In genomic region chr2:42770288-42771131, GRCh38 we compare ENCODE assay signal across 9 cellular contexts. TPM values are rescaled to one million over a fixed set of nuclear protein-coding genes. Genes with fewer than 3 reads are reported as not detected.
DNase-seq lines count a peak whose midpoint lies in the region; ATAC-seq and TF ChIP-seq lines count a peak whose summit lies in the region.
"Had no signal": no experiment of that assay in that cellular context is flagged by ENCODE, and none has a peak within 500 bp of the region (broad histone marks: within the 10 kb centered on the region; RNA-seq: fewer than 3 reads in every experiment).

No MANE protein-coding gene starts in this region.

- no peak overlapping the region for H3K27ac Mint-ChIP-seq in activated T-helper 17 cell treated with anti-CD3 and anti-CD28 coated beads, Interleukin-2, amount 50 U/mL, for 72 hours

- no peaks in the 10 kb centered on the region for H3K9me3 Mint-ChIP-seq in activated T-helper 17 cell treated with anti-CD3 and anti-CD28 coated beads, Interleukin-2, amount 50 U/mL, for 72 hours
- H3K9me3 Mint-ChIP-seq: IgD-negative memory B cell had no signal

- TF ChIP-seq EP300 in tibial nerve (IDR thresholded peaks at IDR 0.05), result no peak

- H3K27me3 ChIP-seq in tibial nerve, result no peaks in the 10 kb centered on the region

- H3K4me1 ChIP-seq in tibial nerve, result no peaks in the 10 kb centered on the region

- H3K4me3 Mint-ChIP-seq in activated T-helper 17 cell treated with anti-CD3 and anti-CD28 coated beads, Interleukin-2, amount 50 U/mL, for 72 hours, result no peak overlapping the region

- peak; percentile 22 for TF ChIP-seq CTCF in GM20000 (IDR thresholded peaks at IDR 0.05; ENCODE audit: extremely low read depth, missing control alignments)
- TF ChIP-seq CTCF in tibial nerve (IDR thresholded peaks at IDR 0.05), result peak in 4 of 5 experiments; percentile 16 to 49 (median 30)

- H3K4me1 Mint-ChIP-seq in activated T-helper 17 cell treated with anti-CD3 and anti-CD28 coated beads, Interleukin-2, amount 50 U/mL, for 72 hours, result no peaks in the 10 kb centered on the region

- no peaks in the 10 kb centered on the region for H3K9me3 ChIP-seq in tibial nerve

- no peaks in the 10 kb centered on the region for H3K36me3 Mint-ChIP-seq in activated T-helper 17 cell treated with anti-CD3 and anti-CD28 coated beads, Interleukin-2, amount 50 U/mL, for 72 hours (ENCODE audit: low read depth)

- H3K27ac ChIP-seq in tibial nerve, result peak overlapping the region in 1 of 4 donors; percentile 1

- no peaks in the 10 kb centered on the region for H3K27me3 Mint-ChIP-seq in activated T-helper 17 cell treated with anti-CD3 and anti-CD28 coated beads, Interleukin-2, amount 50 U/mL, for 72 hours
- H3K27me3 Mint-ChIP-seq: IgD-negative memory B cell had no signal

- DNase-seq in COLO668 (lab: John Stamatoyannopoulos, UW; ENCODE audit: unreplicated experiment), result peak; percentile 24
- DNase-seq in GM20000 (ENCODE audit: low spot score), result peak; percentile 63
- peak; percentile 88 for DNase-seq in MV-4-11 (lab: John Stamatoyannopoulos, UW)
- DNase-seq in inferior parietal cortex (ENCODE audit: extremely low spot score), result peak; percentile 50
- no peak for DNase-seq in tibial nerve (ENCODE audit: low spot score in 2 of 2)
- DNase-seq in DMS79 treated with DMSO at 0.1 percent for 48 hours (lab: John Stamatoyannopoulos, UW), result no peak

- no peak overlapping the region for H3K4me3 ChIP-seq in tibial nerve

- 72 to 78% methylated on average over 15 to 19 of the region's 19 CpGs for WGBS in tibial nerve, 2 donors

- ATAC-seq in activated T-helper 17 cell treated with anti-CD3 and anti-CD28 coated beads, Interleukin-2, amount 50 U/mL, for 72 hours (replicated peaks), result peak; percentile 23
- ATAC-seq in GM18873 (IDR thresholded peaks at IDR 0.05; ENCODE audit: low FRiP score, unreplicated experiment), result no peak

- TF ChIP-seq POLR2A in tibial nerve (IDR thresholded peaks at IDR 0.05), result no peak

- H3K36me3 ChIP-seq in tibial nerve, result peaks cover 0 to 5% (median 0%) of the 10 kb centered on the region in 3 donors

RNA-seq across cellular contexts. Expression of gene OXER1, which starts 6.6 kb away (rescaled TPM):
- under 1 TPM; 0.13 TPM for total RNA-seq in activated T-helper 17 cell treated with anti-CD3 and anti-CD28 coated beads, Interleukin-2, amount 50 U/mL, for 72 hours
- total RNA-seq in tibial nerve, result 1 to 10 TPM in 3 of 4 donors, under 1 TPM in 1; 0.60 to 3.7 (median 1.3) TPM

RNA-seq across cellular contexts. Expression of gene HAAO, which starts 21.9 kb away (rescaled TPM):
- total RNA-seq in activated T-helper 17 cell treated with anti-CD3 and anti-CD28 coated beads, Interleukin-2, amount 50 U/mL, for 72 hours, result under 1 TPM; 0.98 to 0.99 TPM
- total RNA-seq in tibial nerve, result 10 to 100 TPM in 1 of 4 donors, 1 to 10 TPM in 3; 5.9 to 24.1 (median 7.6) TPM

Comparison
In these comparisons a context has a peak if more than half of its experiments do, and no peak if none do; other contexts are left out.
1. DNase-seq: peak in COLO668 (single experiment), GM20000 (single experiment), MV-4-11 (single experiment) and inferior parietal cortex (single experiment); none in tibial nerve (0 of 2) and DMS79 treated with DMSO at 0.1 percent for 48 hours (single experiment).